In the genomic region with DNA sequence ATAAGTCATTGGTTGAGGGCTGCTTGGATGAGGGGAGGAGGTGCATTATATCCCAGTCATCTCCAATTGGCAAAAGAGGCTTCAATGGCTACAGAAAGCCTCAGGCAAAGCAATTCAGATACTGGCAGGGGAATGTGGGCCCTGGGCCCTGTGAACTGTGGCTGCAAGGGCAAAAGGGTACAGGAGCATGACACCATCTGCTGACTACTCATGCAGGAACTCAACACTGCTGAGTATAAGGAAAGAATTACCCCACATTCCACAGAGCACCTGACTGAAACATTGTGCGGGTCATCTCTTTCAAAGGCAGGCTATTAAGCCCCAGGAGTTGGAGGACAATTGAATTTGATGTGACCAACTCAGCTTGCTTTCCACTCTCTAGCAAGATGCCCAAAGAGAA, we compare ENCODE assay signal across 22 cellular contexts.
DNase-seq lines count a peak whose midpoint lies in the region; ATAC-seq, FAIRE-seq and TF ChIP-seq lines count a peak whose summit lies in the region.
"Had no signal": no experiment of that assay in that cellular context is flagged by ENCODE, and none has a peak within 500 bp of the region (broad histone marks: within the 10 kb centered on the region; RNA-seq: fewer than 3 reads in every experiment).

No MANE protein-coding gene starts in this region.

- H3K79me2 ChIP-seq in HepG2 (ENCODE audit: insufficient read depth, low read length): no peaks in the 10 kb centered on the region

- no peak overlapping the region for H3K27ac Mint-ChIP-seq in endodermal cell
- H3K27ac Mint-ChIP-seq in activated CD8-positive, alpha-beta memory T cell treated with anti-CD3 and anti-CD28 coated beads, Interleukin-2, amount 10 ng/mL, durations not matched to agents 7 days and 5 days: no peak overlapping the region
- H3K27ac Mint-ChIP-seq: activated CD4-positive, alpha-beta memory T cell treated with anti-CD3 and anti-CD28 coated beads, Interleukin-2, amount 10 ng/mL, durations not matched to agents 7 days and 5 days; CD8-positive, alpha-beta memory T cell; natural killer cell had no signal

- H3K4me2 ChIP-seq in HepG2 (ENCODE audit: low read depth, low read length): no peak overlapping the region

- no peaks in the 10 kb centered on the region for H4K20me1 ChIP-seq in HepG2 (ENCODE audit: insufficient read depth, low read length)

- 80 to 89% methylated on average over 1 of the region's 1 CpG for WGBS in endodermal cell (ENCODE audit: insufficient coverage in 1 of 2, insufficient read length in 1 of 2), 2 experiments
- WGBS in HepG2 (ENCODE audit: low lambda C conversion rate): 9% methylated on average over 1 of the region's 1 CpG

- ATAC-seq in HepG2: peak; percentile 91
- no peak for ATAC-seq in activated CD8-positive, alpha-beta memory T cell treated with anti-CD3 and anti-CD28 coated beads, Interleukin-2, amount 10 ng/mL, durations not matched to agents 7 days and 5 days
- no peak for ATAC-seq in GM18520 (IDR thresholded peaks at IDR 0.05; ENCODE audit: unreplicated experiment)
- ATAC-seq: left lung, natural killer cell had no signal

- TF ChIP-seq RAD21 in HepG2 (CRISPR knock-in tag; IDR thresholded peaks at IDR 0.05): no peak

- no peaks in the 10 kb centered on the region for H3K36me3 ChIP-seq in endodermal cell (ENCODE audit: control insufficient read depth, insufficient read depth, low read length)
- H3K36me3 ChIP-seq in HepG2 (replicated peaks in 1 of 2; ENCODE audit: control insufficient read depth in 1 of 2, insufficient read depth in 2 of 2, low read length in 2 of 2): no peaks in the 10 kb centered on the region
- H3K36me3 ChIP-seq: left lung had no signal

- no peak for TF ChIP-seq CTCF in endodermal cell (conservative IDR thresholded peaks at IDR 0.05)
- TF ChIP-seq CTCF in HepG2 (CRISPR knock-in tag; IDR thresholded peaks at IDR 0.05): peak; percentile 30; the same call in 1 of the 2 replicates

- DNase-seq in M059J (ENCODE audit: low read depth): peak; percentile 44
- peak; percentile 63 for DNase-seq in endodermal cell
- peak; percentile 52 for DNase-seq in HepG2 (ENCODE audit: low spot score)
- peak; percentile 13 for DNase-seq in urothelium cell line (ENCODE audit: low spot score)
- DNase-seq in activated CD8-positive, alpha-beta memory T cell treated with anti-CD3 and anti-CD28 coated beads, Interleukin-2, amount 10 ng/mL, durations not matched to agents 7 days and 5 days: no peak
- DNase-seq in NCI-H1436 (lab: John Stamatoyannopoulos, UW): no peak
- DNase-seq: activated CD4-positive, alpha-beta memory T cell treated with anti-CD3 and anti-CD28 coated beads, Interleukin-2, amount 10 ng/mL, durations not matched to agents 7 days and 5 days; activated CD4-positive, CD25-positive, alpha-beta regulatory T cell; CD8-positive, alpha-beta memory T cell; DND-41; GOT3; left lung; midbrain; natural killer cell; NCI-H1417 treated with DMSO at 0.1 percent for 48 hours; NCI-H524 treated with DMSO at 0.1 percent for 48 hours; substantia nigra; T-helper 9 cell; uterus had no signal

- no peaks in the 10 kb centered on the region for H3K4me1 ChIP-seq in endodermal cell (ENCODE audit: control insufficient read depth, insufficient read depth, low read length)
- H3K4me1 ChIP-seq in HepG2 (ENCODE audit: insufficient read depth, low read length): peaks cover 43% of the 10 kb centered on the region
- H3K4me1 ChIP-seq: left lung, uterus had no signal

- TF ChIP-seq EP300 in HepG2 (IDR thresholded peaks at IDR 0.05; ENCODE audit: low read depth in 2 of 2, low read length in 2 of 2) (no peak), HepG2 (CRISPR knock-in tag; IDR thresholded peaks at IDR 0.05; ENCODE audit: borderline replicate concordance) (no peak)

- no peaks in the 10 kb centered on the region for H3K27me3 Mint-ChIP-seq in endodermal cell (ENCODE audit: insufficient read depth)
- no peaks in the 10 kb centered on the region for H3K27me3 Mint-ChIP-seq in activated CD8-positive, alpha-beta memory T cell treated with anti-CD3 and anti-CD28 coated beads, Interleukin-2, amount 10 ng/mL, durations not matched to agents 7 days and 5 days
- H3K27me3 Mint-ChIP-seq: activated CD4-positive, alpha-beta memory T cell treated with anti-CD3 and anti-CD28 coated beads, Interleukin-2, amount 10 ng/mL, durations not matched to agents 7 days and 5 days had no signal

- H3K27ac ChIP-seq in endodermal cell (ENCODE audit: low read depth, low read length): no peak overlapping the region
- H3K27ac ChIP-seq in HepG2 (ENCODE audit: extremely low read length, insufficient read depth, low read length): no peak overlapping the region
- H3K27ac ChIP-seq: coronary artery, HL-60, left lung, uterus had no signal

- H3K9me3 ChIP-seq in endodermal cell (ENCODE audit: control insufficient read depth, low read length) (no peaks in the 10 kb centered on the region), HepG2 (ENCODE audit: low read length) (no peaks in the 10 kb centered on the region)
- H3K9me3 ChIP-seq: left lung, uterus had no signal

- H3K4me3 ChIP-seq in endodermal cell (ENCODE audit: low read length): no peak overlapping the region
- no peak overlapping the region for H3K4me3 ChIP-seq in HepG2 (replicated peaks in 1 of 3; ENCODE audit: insufficient read depth in 1 of 3, low read depth in 2 of 3, low read length in 3 of 3)
- H3K4me3 ChIP-seq: coronary artery, left lung, uterus had no signal

- CTCF ChIA-PET in HepG2 (lab: Yijun Ruan, JAX; ENCODE audit: low intra/inter-chr PET ratio, low total read pairs): no interaction called here
- CTCF ChIA-PET in activated CD8-positive, alpha-beta memory T cell treated with anti-CD3 and anti-CD28 coated beads, Interleukin-2, amount 10 ng/mL, durations not matched to agents 7 days and 5 days (lab: Charles Lee): no interaction called here

- no TSS peak for BruUV-seq in HepG2 (replicated peaks; lab: Mats Ljungman, UMichigan)

- no peak overlapping the region for H3K4me3 Mint-ChIP-seq in endodermal cell
- H3K4me3 Mint-ChIP-seq in activated CD8-positive, alpha-beta memory T cell treated with anti-CD3 and anti-CD28 coated beads, Interleukin-2, amount 10 ng/mL, durations not matched to agents 7 days and 5 days: no peak overlapping the region
- H3K4me3 Mint-ChIP-seq: activated CD4-positive, alpha-beta memory T cell treated with anti-CD3 and anti-CD28 coated beads, Interleukin-2, amount 10 ng/mL, durations not matched to agents 7 days and 5 days; CD8-positive, alpha-beta memory T cell; natural killer cell had no signal

- FAIRE-seq in HepG2 (lab: Jason Lieb, UNC) (no peak), urothelium cell line (lab: Jason Lieb, UNC) (no peak)

- no peaks in the 10 kb centered on the region for H3K36me3 Mint-ChIP-seq in endodermal cell (ENCODE audit: low read depth)
- no peaks in the 10 kb centered on the region for H3K36me3 Mint-ChIP-seq in activated CD8-positive, alpha-beta memory T cell treated with anti-CD3 and anti-CD28 coated beads, Interleukin-2, amount 10 ng/mL, durations not matched to agents 7 days and 5 days
- H3K36me3 Mint-ChIP-seq: CD8-positive, alpha-beta memory T cell; natural killer cell had no signal

- TF ChIP-seq POLR2A in HepG2 (IDR thresholded peaks at IDR 0.05; ENCODE audit: insufficient read depth in 1 of 2, low read depth in 2 of 2, low read length in 2 of 2): no peak

- H3K27me3 ChIP-seq in endodermal cell (ENCODE audit: control insufficient read depth, insufficient read depth, low read length, poor library complexity, severe bottlenecking) (no peaks in the 10 kb centered on the region), HepG2 (ENCODE audit: control insufficient read depth in 1 of 2, insufficient read depth in 2 of 2, low read length in 2 of 2) (0 out of 5 replicates have a peak, but pooled peaks cover 0 to 5% of the 10 kb centered on the region in 2 experiments)
- H3K27me3 ChIP-seq: left lung, uterus had no signal

- peaks cover 4% of the 10 kb centered on the region for H3K4me1 Mint-ChIP-seq in endodermal cell
- H3K4me1 Mint-ChIP-seq in activated CD8-positive, alpha-beta memory T cell treated with anti-CD3 and anti-CD28 coated beads, Interleukin-2, amount 10 ng/mL, durations not matched to agents 7 days and 5 days: no peaks in the 10 kb centered on the region
- H3K4me1 Mint-ChIP-seq: activated CD4-positive, alpha-beta memory T cell treated with anti-CD3 and anti-CD28 coated beads, Interleukin-2, amount 10 ng/mL, durations not matched to agents 7 days and 5 days; CD8-positive, alpha-beta memory T cell; natural killer cell had no signal

- H2AFZ ChIP-seq in HepG2 (ENCODE audit: low read length): no peak overlapping the region

- intact Hi-C loops in HepG2 (cut with micrococcal nuclease; ENCODE audit: unreplicated experiment): no loop called here

- H3K9ac ChIP-seq in endodermal cell (ENCODE audit: extremely low read depth, low read length, poor library complexity, severe bottlenecking) (no peak overlapping the region), HepG2 (ENCODE audit: insufficient read depth, low read depth, low read length) (no peak overlapping the region)

- POLR2A ChIA-PET in HepG2 (lab: Yijun Ruan, JAX): no interaction called here

- in situ Hi-C loops in HepG2 (cut with HindIII; ENCODE audit: extremely low pct_ligation_motif_present, low pct_unique_long_range_greater_than_20kb): no loop called here

- peaks cover 4% of the 10 kb centered on the region for H3K9me3 Mint-ChIP-seq in endodermal cell
- H3K9me3 Mint-ChIP-seq in activated CD8-positive, alpha-beta memory T cell treated with anti-CD3 and anti-CD28 coated beads, Interleukin-2, amount 10 ng/mL, durations not matched to agents 7 days and 5 days (ENCODE audit: low read depth): peaks cover 6% of the 10 kb centered on the region
- H3K9me3 Mint-ChIP-seq: activated CD4-positive, alpha-beta memory T cell treated with anti-CD3 and anti-CD28 coated beads, Interleukin-2, amount 10 ng/mL, durations not matched to agents 7 days and 5 days; natural killer cell had no signal

TF ChIP-seq in HepG2, 621 proteins besides CTCF, POLR2A, EP300 and RAD21 (continues in another document):
- TF ChIP-seq SALL1 (CRISPR knock-in tag; IDR thresholded peaks at IDR 0.05) (peak; percentile 57), MXD4 (CRISPR knock-in tag; IDR thresholded peaks at IDR 0.05) (no peak), FOSL2 (CRISPR knock-in tag; IDR thresholded peaks at IDR 0.05) (peak; percentile 47), GLI4 (CRISPR knock-in tag; IDR thresholded peaks at IDR 0.05; ENCODE audit: borderline replicate concordance) (no peak)
- TF ChIP-seq, protein P1, sequence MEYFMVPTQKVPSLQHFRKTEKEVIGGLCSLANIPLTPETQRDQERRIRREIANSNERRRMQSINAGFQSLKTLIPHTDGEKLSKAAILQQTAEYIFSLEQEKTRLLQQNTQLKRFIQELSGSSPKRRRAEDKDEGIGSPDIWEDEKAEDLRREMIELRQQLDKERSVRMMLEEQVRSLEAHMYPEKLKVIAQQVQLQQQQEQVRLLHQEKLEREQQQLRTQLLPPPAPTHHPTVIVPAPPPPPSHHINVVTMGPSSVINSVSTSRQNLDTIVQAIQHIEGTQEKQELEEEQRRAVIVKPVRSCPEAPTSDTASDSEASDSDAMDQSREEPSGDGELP (IDR thresholded peaks at IDR 0.05; ENCODE audit: borderline replicate concordance, low read depth): 0 out of 2 replicates have a peak, but pooled peaks have one; percentile 2

Comparison
In these comparisons a context has a peak if more than half of its experiments do, and no peak if none do; other contexts are left out.
1. DNase-seq: peak in M059J (single experiment), endodermal cell (single experiment), HepG2 (single experiment) and urothelium cell line (single experiment); none in activated CD8-positive, alpha-beta memory T cell treated with anti-CD3 and anti-CD28 coated beads, Interleukin-2, amount 10 ng/mL, durations not matched to agents 7 days and 5 days (single experiment) and NCI-H1436 (single experiment).